In genomic region chr16:14337303-14338191, GRCh38 we compare ENCODE assay signal across 12 cellular contexts.
DNase-seq lines count a peak whose midpoint lies in the region; TF ChIP-seq lines count a peak whose summit lies in the region.
"Had no signal": no experiment of that assay in that cellular context is flagged by ENCODE, and none has a peak within 500 bp of the region (broad histone marks: within the 10 kb centered on the region; RNA-seq: fewer than 3 reads in every experiment).

No MANE protein-coding gene starts in this region.

- no peak for TF ChIP-seq CTCF in AG04450 (IDR thresholded peaks at IDR 0.05; ENCODE audit: low read depth, low read length)
- no peak for TF ChIP-seq CTCF in fibroblast of the aortic adventitia (IDR thresholded peaks at IDR 0.05; ENCODE audit: insufficient read depth, low read length)
- TF ChIP-seq CTCF in ovary (IDR thresholded peaks at IDR 0.05) = no peak

- TF ChIP-seq POLR2A in ovary (IDR thresholded peaks at IDR 0.05) = no peak

- no peaks in the 10 kb centered on the region for H3K36me3 ChIP-seq in ovary
- H3K36me3 ChIP-seq: neutrophil had no signal

- WGBS in ovary, 3 donors = 21 to 36% (median 28%) methylated on average over 22 of the region's 22 CpGs

- peak overlapping the region; percentile 38 for H3K4me3 ChIP-seq in AG04450 (ENCODE audit: low read depth, low read length)
- H3K4me3 ChIP-seq in fibroblast of the aortic adventitia (ENCODE audit: low read depth, low read length) = peak overlapping the region; percentile 13
- no peak overlapping the region for H3K4me3 ChIP-seq in ovary

- H3K4me1 ChIP-seq in ovary (ENCODE audit: insufficient read depth) = peaks cover 3% of the 10 kb centered on the region

- H3K27me3 ChIP-seq in AG04450 (ENCODE audit: control insufficient read depth, insufficient read depth, low read length) (no peaks in the 10 kb centered on the region), ovary (no peaks in the 10 kb centered on the region)
- H3K27me3 ChIP-seq: neutrophil had no signal

- H3K27ac ChIP-seq in AG04450 (ENCODE audit: low read depth, low read length) (no peak overlapping the region), ovary (no peak overlapping the region)
- H3K27ac ChIP-seq: neutrophil, VCaP had no signal

- TF ChIP-seq EP300 in ovary (IDR thresholded peaks at IDR 0.05) = no peak

- CTCF ChIA-PET in AG04450 (lab: Charles Lee) = no interaction called here

- POLR2A ChIA-PET in AG04450 (lab: Yijun Ruan, JAX) = interaction anchor here (0.6 to 0.9 kb wide), 2 partner anchors 25 to 37 kb away, joined by 3 read pairs; no protein-coding TSS in a partner anchor

- intact Hi-C loops in ovary (cut with DNase I) = no loop called here

- DNase-seq in AG04450 (ENCODE audit: low read depth, low spot score) (no peak), NCI-H146 treated with DMSO at 0.1 percent for 48 hours (lab: John Stamatoyannopoulos, UW; ENCODE audit: unreplicated experiment) (peak; percentile 19), fibroblast of the aortic adventitia (ENCODE audit: low read depth) (peak; percentile 49), ovary (peak in 4 of 5 donors; percentile 22 to 51 (median 31)), NCI-H524 (lab: John Stamatoyannopoulos, UW) (no peak), activated gamma-delta T cell (lab: John Stamatoyannopoulos, UW) (no peak), SKM-1 (lab: John Stamatoyannopoulos, UW; ENCODE audit: unreplicated experiment) (no peak), NCI-H82 treated with DMSO at 0.1 percent for 48 hours (lab: John Stamatoyannopoulos, UW; ENCODE audit: unreplicated experiment) (no peak)
- DNase-seq: left colon, NCI-H526 had no signal

- no peaks in the 10 kb centered on the region; the same call in 1 of the 2 replicates for H3K9me3 ChIP-seq in AG04450 (ENCODE audit: control insufficient read depth, insufficient read depth, low read length)
- H3K9me3 ChIP-seq in ovary = no peaks in the 10 kb centered on the region
- H3K9me3 ChIP-seq: neutrophil had no signal

Comparison
In these comparisons a context has a peak if more than half of its experiments do, and no peak if none do; other contexts are left out.
1. DNase-seq: peak in NCI-H146 treated with DMSO at 0.1 percent for 48 hours (single experiment), fibroblast of the aortic adventitia (single experiment) and ovary (4 of 5); none in AG04450 (single experiment), NCI-H524 (0 of 2), activated gamma-delta T cell (single experiment), SKM-1 (single experiment) and NCI-H82 treated with DMSO at 0.1 percent for 48 hours (single experiment).